ENCODE assay signal across 1 cellular context in the genomic region with DNA sequence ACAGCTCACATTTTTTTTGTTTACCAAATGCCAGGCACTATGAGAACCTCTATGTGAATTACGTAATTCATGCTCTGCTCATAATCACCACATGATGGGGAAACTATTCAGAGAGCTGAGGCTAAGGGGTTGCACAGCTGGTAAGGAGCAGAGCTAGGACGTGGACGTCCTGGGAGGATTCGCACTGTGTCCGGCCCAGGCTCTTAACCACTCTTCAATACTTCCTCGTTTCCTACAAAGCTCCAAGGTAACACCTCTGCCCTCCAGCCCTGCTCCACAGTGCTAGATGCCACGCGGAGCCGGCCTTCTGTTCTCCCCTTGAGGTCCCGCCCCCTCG.
TF ChIP-seq lines count a peak whose summit lies in the region.

No MANE protein-coding gene starts in this region.

TF ChIP-seq in SK-N-SH treated with all-trans-retinoic acid at 6 μM for 48 hours, 23 proteins besides CTCF, POLR2A, EP300 and RAD21 (continued from another document):
- TF ChIP-seq TSHZ2 (CRISPR knock-in tag; IDR thresholded peaks at IDR 0.05): no peak
- no peak for TF ChIP-seq ZFP30 (CRISPR knock-in tag; IDR thresholded peaks at IDR 0.05)
TF ChIP-seq in SK-N-SH treated with all-trans-retinoic acid at 6 μM for 48 hours: peak in this region for 0.
